20 cellular contexts compared by ENCODE assay signal in genomic region chr3:185069583-185070030, GRCh38.
DNase-seq lines count a peak whose midpoint lies in the region; ATAC-seq, FAIRE-seq and TF ChIP-seq lines count a peak whose summit lies in the region.
"Had no signal": no experiment of that assay in that cellular context is flagged by ENCODE, and none has a peak within 500 bp of the region (broad histone marks: within the 10 kb centered on the region; RNA-seq: fewer than 3 reads in every experiment).

No MANE protein-coding gene starts in this region.

- CTCF ChIA-PET in A673 (lab: Charles Lee): interaction anchor here (0.6 kb wide), 1 partner anchor 146 kb away, joined by 4 read pairs; no protein-coding TSS in a partner anchor
- CTCF ChIA-PET in activated CD4-positive, alpha-beta memory T cell treated with anti-CD3 and anti-CD28 coated beads for 36 hours (lab: Charles Lee): no interaction called here

- no peaks in the 10 kb centered on the region for H3K4me1 Mint-ChIP-seq in activated CD4-positive, alpha-beta memory T cell treated with anti-CD3 and anti-CD28 coated beads for 36 hours (ENCODE audit: low read depth)
- H3K4me1 Mint-ChIP-seq: activated CD8-positive, alpha-beta memory T cell treated with anti-CD3 and anti-CD28 coated beads, Interleukin-2, amount 10 ng/mL, durations not matched to agents 7 days and 5 days; activated naive CD4-positive, alpha-beta T cell treated with anti-CD3 and anti-CD28 coated beads, Interleukin-2, amount 10 ng/mL, durations not matched to agents 7 days and 5 days had no signal

- H3K27ac Mint-ChIP-seq in activated CD4-positive, alpha-beta memory T cell treated with anti-CD3 and anti-CD28 coated beads for 36 hours: no peak overlapping the region
- H3K27ac Mint-ChIP-seq: activated CD8-positive, alpha-beta memory T cell treated with anti-CD3 and anti-CD28 coated beads, Interleukin-2, amount 10 ng/mL, durations not matched to agents 7 days and 5 days; activated naive CD4-positive, alpha-beta T cell treated with anti-CD3 and anti-CD28 coated beads, Interleukin-2, amount 10 ng/mL, durations not matched to agents 7 days and 5 days had no signal

- H3K27ac ChIP-seq in A673 (ENCODE audit: low read depth, low read length, poor library complexity, severe bottlenecking) (no peak overlapping the region), OCI-LY1 (ENCODE audit: low read depth, low read length, poor library complexity, severe bottlenecking) (no peak overlapping the region), vagina (no peak overlapping the region)
- H3K27ac ChIP-seq: BLaER1, cardiac muscle cell, heart right ventricle had no signal

- no peak for TF ChIP-seq POLR2A in vagina (IDR thresholded peaks at IDR 0.05)
- no peak for TF ChIP-seq POLR2A in GM12891 (IDR thresholded peaks at IDR 0.05; ENCODE audit: low read depth, low read length)

- H3F3A ChIP-seq in OCI-LY1 (ENCODE audit: insufficient read depth, low read length): no peaks in the 10 kb centered on the region

- no peak overlapping the region for H3K4me3 Mint-ChIP-seq in activated CD4-positive, alpha-beta memory T cell treated with anti-CD3 and anti-CD28 coated beads for 36 hours
- H3K4me3 Mint-ChIP-seq: activated CD8-positive, alpha-beta memory T cell treated with anti-CD3 and anti-CD28 coated beads, Interleukin-2, amount 10 ng/mL, durations not matched to agents 7 days and 5 days; activated naive CD4-positive, alpha-beta T cell treated with anti-CD3 and anti-CD28 coated beads, Interleukin-2, amount 10 ng/mL, durations not matched to agents 7 days and 5 days had no signal

- no TSS peak for BruUV-seq in A673 (replicated peaks; lab: Mats Ljungman, UMichigan)

- H3K4me3 ChIP-seq in A673 (ENCODE audit: low read depth, low read length, poor library complexity, severe bottlenecking) (no peak overlapping the region), OCI-LY1 (ENCODE audit: low read depth, low read length, poor library complexity, severe bottlenecking) (no peak overlapping the region), vagina (no peak overlapping the region)
- H3K4me3 ChIP-seq: BLaER1, cardiac muscle cell, heart right ventricle, lung had no signal

- no peaks in the 10 kb centered on the region for H3K36me3 ChIP-seq in A673 (ENCODE audit: insufficient read depth, low read length, poor library complexity, severe bottlenecking)
- H3K36me3 ChIP-seq in OCI-LY1 (ENCODE audit: insufficient read depth, low read length): no peaks in the 10 kb centered on the region
- H3K36me3 ChIP-seq in vagina: no peaks in the 10 kb centered on the region
- H3K36me3 ChIP-seq: BLaER1, cardiac muscle cell, heart right ventricle had no signal

- POLR2A ChIA-PET in A673 (lab: Charles Lee; ENCODE audit: low non-redundant PET): no interaction called here
- POLR2A ChIA-PET in activated CD4-positive, alpha-beta memory T cell treated with anti-CD3 and anti-CD28 coated beads for 36 hours (lab: Charles Lee): no interaction called here

- FAIRE-seq in GM12891 (lab: Jason Lieb, UNC): no peak
- FAIRE-seq: TTC549 had no signal

- no peaks in the 10 kb centered on the region for H4K20me1 ChIP-seq in OCI-LY1 (ENCODE audit: insufficient read depth, low read length)
- H4K20me1 ChIP-seq: BLaER1 had no signal

- no peaks in the 10 kb centered on the region for H3K9me3 ChIP-seq in A673 (ENCODE audit: low read depth, low read length, poor library complexity, severe bottlenecking)
- no peaks in the 10 kb centered on the region for H3K9me3 ChIP-seq in OCI-LY1 (ENCODE audit: low read length)
- H3K9me3 ChIP-seq in vagina: no peaks in the 10 kb centered on the region
- H3K9me3 ChIP-seq: BLaER1, heart right ventricle had no signal

- H3K4me1 ChIP-seq in A673 (ENCODE audit: insufficient read depth, low read length, poor library complexity, severe bottlenecking) (no peaks in the 10 kb centered on the region), OCI-LY1 (ENCODE audit: insufficient read depth, low read length, severe bottlenecking) (no peaks in the 10 kb centered on the region), vagina (no peaks in the 10 kb centered on the region)
- H3K4me1 ChIP-seq: BLaER1 had no signal

- no peak overlapping the region for H3K9ac ChIP-seq in OCI-LY1 (ENCODE audit: low read length)
- H3K9ac ChIP-seq: BLaER1 had no signal

- no peaks in the 10 kb centered on the region for H3K9me2 ChIP-seq in OCI-LY1 (ENCODE audit: low read depth, low read length)

- DNase-seq in A673 (ENCODE audit: low spot score) (no peak), islet precursor cell (peak; percentile 85), vagina (ENCODE audit: extremely low spot score in 2 of 2) (no peak), GM12891 (ENCODE audit: insufficient read length, low spot score) (no peak)
- DNase-seq in activated CD4-positive, alpha-beta memory T cell treated with anti-CD3 and anti-CD28 coated beads for 36 hours: no peak
- DNase-seq: activated CD8-positive, alpha-beta memory T cell treated with anti-CD3 and anti-CD28 coated beads, Interleukin-2, amount 10 ng/mL, durations not matched to agents 7 days and 5 days; activated naive CD4-positive, alpha-beta T cell treated with anti-CD3 and anti-CD28 coated beads, Interleukin-2, amount 10 ng/mL, durations not matched to agents 7 days and 5 days; GDM1; heart right ventricle; KBM-7; NCI-H345; stimulated activated CD4-positive, alpha-beta T cell treated with anti-CD3 and anti-CD28 coated beads, Interleukin-4, amount 100 ng/mL, for 1 hour; stimulated activated naive CD4-positive, alpha-beta T cell treated with Interleukin-2 at 50 U/mL for 16 hours had no signal

- H3K36me3 Mint-ChIP-seq in activated CD4-positive, alpha-beta memory T cell treated with anti-CD3 and anti-CD28 coated beads for 36 hours: no peaks in the 10 kb centered on the region
- H3K36me3 Mint-ChIP-seq: activated CD8-positive, alpha-beta memory T cell treated with anti-CD3 and anti-CD28 coated beads, Interleukin-2, amount 10 ng/mL, durations not matched to agents 7 days and 5 days; activated naive CD4-positive, alpha-beta T cell treated with anti-CD3 and anti-CD28 coated beads, Interleukin-2, amount 10 ng/mL, durations not matched to agents 7 days and 5 days had no signal

- no peaks in the 10 kb centered on the region for H3K9me3 Mint-ChIP-seq in activated CD4-positive, alpha-beta memory T cell treated with anti-CD3 and anti-CD28 coated beads for 36 hours
- H3K9me3 Mint-ChIP-seq: activated naive CD4-positive, alpha-beta T cell treated with anti-CD3 and anti-CD28 coated beads, Interleukin-2, amount 10 ng/mL, durations not matched to agents 7 days and 5 days had no signal

- intact Hi-C loops in A673 (cut with micrococcal nuclease; ENCODE audit: unreplicated experiment): no loop called here
- intact Hi-C loops in vagina (cut with DNase I): loop anchor here (5.0 kb wide), 1 partner anchor 1957 kb away; no protein-coding TSS in a partner anchor
- intact Hi-C loops in activated CD4-positive, alpha-beta memory T cell treated with anti-CD3 and anti-CD28 coated beads for 36 hours (cut with micrococcal nuclease): no loop called here

- no peak for ATAC-seq in HG02884 (IDR thresholded peaks at IDR 0.05; ENCODE audit: unreplicated experiment)
- ATAC-seq: activated CD8-positive, alpha-beta memory T cell treated with anti-CD3 and anti-CD28 coated beads, Interleukin-2, amount 10 ng/mL, durations not matched to agents 7 days and 5 days had no signal

- TF ChIP-seq CTCF in A673 (conservative IDR thresholded peaks at IDR 0.05; ENCODE audit: low read depth, low read length): peak; percentile 29; the same call in 1 of the 2 replicates
- TF ChIP-seq CTCF in GM12873 (IDR thresholded peaks at IDR 0.05; ENCODE audit: insufficient read depth, low read depth, low read length, missing control alignments): peak; percentile 22
- TF ChIP-seq CTCF in OCI-LY1 (IDR thresholded peaks at IDR 0.05; ENCODE audit: low read length): peak; percentile 49
- no peak for TF ChIP-seq CTCF in vagina (IDR thresholded peaks at IDR 0.05)

- H3K27me3 ChIP-seq in A673 (replicated peaks; ENCODE audit: insufficient read depth, low read depth, low read length, poor library complexity) (no peaks in the 10 kb centered on the region), OCI-LY1 (ENCODE audit: insufficient read depth, low read length) (peaks cover 3% of the 10 kb centered on the region; the same call in 1 of the 2 replicates), vagina (no peaks in the 10 kb centered on the region)
- H3K27me3 ChIP-seq: BLaER1, cardiac muscle cell, heart right ventricle had no signal

- no peak overlapping the region for H2AFZ ChIP-seq in OCI-LY1 (ENCODE audit: low read length)

- no peaks in the 10 kb centered on the region for H3K79me2 ChIP-seq in OCI-LY1 (ENCODE audit: insufficient read depth, low read length)

- H3K4me2 ChIP-seq in OCI-LY1 (ENCODE audit: low read length): no peak overlapping the region
- H3K4me2 ChIP-seq: BLaER1 had no signal

- H3K27me3 Mint-ChIP-seq in activated CD4-positive, alpha-beta memory T cell treated with anti-CD3 and anti-CD28 coated beads for 36 hours: no peaks in the 10 kb centered on the region
- H3K27me3 Mint-ChIP-seq: activated CD8-positive, alpha-beta memory T cell treated with anti-CD3 and anti-CD28 coated beads, Interleukin-2, amount 10 ng/mL, durations not matched to agents 7 days and 5 days; activated naive CD4-positive, alpha-beta T cell treated with anti-CD3 and anti-CD28 coated beads, Interleukin-2, amount 10 ng/mL, durations not matched to agents 7 days and 5 days had no signal

TF ChIP-seq in GM12891, 5 proteins besides CTCF, POLR2A, EP300 and RAD21:
- TF ChIP-seq POU2F2 (IDR thresholded peaks at IDR 0.05; ENCODE audit: low read depth, low read length): no peak
- no peak for TF ChIP-seq SPI1 (IDR thresholded peaks at IDR 0.05; ENCODE audit: low read depth, low read length)
- TF ChIP-seq PAX5 (IDR thresholded peaks at IDR 0.05; ENCODE audit: insufficient read depth, low read length, severe bottlenecking): no peak
TF ChIP-seq in GM12891: peak in this region for 0.

Comparison
In these comparisons a context has a peak if more than half of its experiments do, and no peak if none do; other contexts are left out.
1. CTCF ChIP-seq: peak in A673 (single experiment), GM12873 (single experiment) and OCI-LY1 (single experiment); none in vagina (0 of 3).